ENCODE assay signal across 1 cellular context in genomic region chr6:15518057-15518456, GRCh38.
TF ChIP-seq lines count a peak whose summit lies in the region.

No MANE protein-coding gene starts in this region.

TF ChIP-seq in K562, 482 proteins besides CTCF, POLR2A, EP300 and RAD21:
- no peak for TF ChIP-seq RERE (CRISPR knock-in tag; IDR thresholded peaks at IDR 0.05; ENCODE audit: borderline replicate concordance)
- TF ChIP-seq, protein P1, sequence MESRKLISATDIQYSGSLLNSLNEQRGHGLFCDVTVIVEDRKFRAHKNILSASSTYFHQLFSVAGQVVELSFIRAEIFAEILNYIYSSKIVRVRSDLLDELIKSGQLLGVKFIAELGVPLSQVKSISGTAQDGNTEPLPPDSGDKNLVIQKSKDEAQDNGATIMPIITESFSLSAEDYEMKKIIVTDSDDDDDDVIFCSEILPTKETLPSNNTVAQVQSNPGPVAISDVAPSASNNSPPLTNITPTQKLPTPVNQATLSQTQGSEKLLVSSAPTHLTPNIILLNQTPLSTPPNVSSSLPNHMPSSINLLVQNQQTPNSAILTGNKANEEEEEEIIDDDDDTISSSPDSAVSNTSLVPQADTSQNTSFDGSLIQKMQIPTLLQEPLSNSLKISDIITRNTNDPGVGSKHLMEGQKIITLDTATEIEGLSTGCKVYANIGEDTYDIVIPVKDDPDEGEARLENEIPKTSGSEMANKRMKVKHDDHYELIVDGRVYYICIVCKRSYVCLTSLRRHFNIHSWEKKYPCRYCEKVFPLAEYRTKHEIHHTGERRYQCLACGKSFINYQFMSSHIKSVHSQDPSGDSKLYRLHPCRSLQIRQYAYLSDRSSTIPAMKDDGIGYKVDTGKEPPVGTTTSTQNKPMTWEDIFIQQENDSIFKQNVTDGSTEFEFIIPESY (CRISPR knock-in tag; IDR thresholded peaks at IDR 0.05), result 0 out of 2 replicates have a peak, but pooled peaks have one; percentile 42
